In the genomic region with DNA sequence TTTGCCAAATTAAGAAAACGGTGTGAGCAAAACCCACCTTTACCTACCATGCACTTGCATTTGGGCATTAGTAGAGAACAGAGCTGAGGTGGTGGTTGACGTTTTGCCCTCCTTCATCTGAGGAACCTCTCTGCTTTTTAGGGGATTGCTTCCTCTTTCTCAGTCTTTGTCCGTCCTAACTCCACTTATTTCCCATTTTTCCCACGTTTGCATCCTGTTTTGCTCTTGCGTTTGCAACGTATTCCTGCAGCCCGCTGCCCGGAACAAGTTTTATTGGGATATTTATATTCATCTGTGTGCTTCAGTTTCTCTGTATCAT, we compare ENCODE assay signal across 1 cellular context.
TF ChIP-seq lines count a peak whose summit lies in the region.

No MANE protein-coding gene starts in this region.

TF ChIP-seq in GM23338, 12 proteins besides CTCF, POLR2A, EP300 and RAD21 (continued from another document):
- TF ChIP-seq ZNF462 (CRISPR knock-in tag; IDR thresholded peaks at IDR 0.05): no peak
- TF ChIP-seq ZNF331 (CRISPR knock-in tag; IDR thresholded peaks at IDR 0.05; ENCODE audit: low read depth): no peak
- TF ChIP-seq, protein P1, sequence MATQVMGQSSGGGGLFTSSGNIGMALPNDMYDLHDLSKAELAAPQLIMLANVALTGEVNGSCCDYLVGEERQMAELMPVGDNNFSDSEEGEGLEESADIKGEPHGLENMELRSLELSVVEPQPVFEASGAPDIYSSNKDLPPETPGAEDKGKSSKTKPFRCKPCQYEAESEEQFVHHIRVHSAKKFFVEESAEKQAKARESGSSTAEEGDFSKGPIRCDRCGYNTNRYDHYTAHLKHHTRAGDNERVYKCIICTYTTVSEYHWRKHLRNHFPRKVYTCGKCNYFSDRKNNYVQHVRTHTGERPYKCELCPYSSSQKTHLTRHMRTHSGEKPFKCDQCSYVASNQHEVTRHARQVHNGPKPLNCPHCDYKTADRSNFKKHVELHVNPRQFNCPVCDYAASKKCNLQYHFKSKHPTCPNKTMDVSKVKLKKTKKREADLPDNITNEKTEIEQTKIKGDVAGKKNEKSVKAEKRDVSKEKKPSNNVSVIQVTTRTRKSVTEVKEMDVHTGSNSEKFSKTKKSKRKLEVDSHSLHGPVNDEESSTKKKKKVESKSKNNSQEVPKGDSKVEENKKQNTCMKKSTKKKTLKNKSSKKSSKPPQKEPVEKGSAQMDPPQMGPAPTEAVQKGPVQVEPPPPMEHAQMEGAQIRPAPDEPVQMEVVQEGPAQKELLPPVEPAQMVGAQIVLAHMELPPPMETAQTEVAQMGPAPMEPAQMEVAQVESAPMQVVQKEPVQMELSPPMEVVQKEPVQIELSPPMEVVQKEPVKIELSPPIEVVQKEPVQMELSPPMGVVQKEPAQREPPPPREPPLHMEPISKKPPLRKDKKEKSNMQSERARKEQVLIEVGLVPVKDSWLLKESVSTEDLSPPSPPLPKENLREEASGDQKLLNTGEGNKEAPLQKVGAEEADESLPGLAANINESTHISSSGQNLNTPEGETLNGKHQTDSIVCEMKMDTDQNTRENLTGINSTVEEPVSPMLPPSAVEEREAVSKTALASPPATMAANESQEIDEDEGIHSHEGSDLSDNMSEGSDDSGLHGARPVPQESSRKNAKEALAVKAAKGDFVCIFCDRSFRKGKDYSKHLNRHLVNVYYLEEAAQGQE (IDR thresholded peaks at IDR 0.05; ENCODE audit: unreplicated experiment): no peak
- no peak for TF ChIP-seq ZNF114 (CRISPR knock-in tag; IDR thresholded peaks at IDR 0.05)
- no peak for TF ChIP-seq NANOG (IDR thresholded peaks at IDR 0.05; ENCODE audit: borderline replicate concordance)
- no peak for TF ChIP-seq JUNB (IDR thresholded peaks at IDR 0.05; ENCODE audit: unreplicated experiment)
- no peak for TF ChIP-seq CREB1 (CRISPR knock-in tag; IDR thresholded peaks at IDR 0.05; ENCODE audit: low read depth)
